8 cellular contexts compared by ENCODE assay signal in the genomic region with DNA sequence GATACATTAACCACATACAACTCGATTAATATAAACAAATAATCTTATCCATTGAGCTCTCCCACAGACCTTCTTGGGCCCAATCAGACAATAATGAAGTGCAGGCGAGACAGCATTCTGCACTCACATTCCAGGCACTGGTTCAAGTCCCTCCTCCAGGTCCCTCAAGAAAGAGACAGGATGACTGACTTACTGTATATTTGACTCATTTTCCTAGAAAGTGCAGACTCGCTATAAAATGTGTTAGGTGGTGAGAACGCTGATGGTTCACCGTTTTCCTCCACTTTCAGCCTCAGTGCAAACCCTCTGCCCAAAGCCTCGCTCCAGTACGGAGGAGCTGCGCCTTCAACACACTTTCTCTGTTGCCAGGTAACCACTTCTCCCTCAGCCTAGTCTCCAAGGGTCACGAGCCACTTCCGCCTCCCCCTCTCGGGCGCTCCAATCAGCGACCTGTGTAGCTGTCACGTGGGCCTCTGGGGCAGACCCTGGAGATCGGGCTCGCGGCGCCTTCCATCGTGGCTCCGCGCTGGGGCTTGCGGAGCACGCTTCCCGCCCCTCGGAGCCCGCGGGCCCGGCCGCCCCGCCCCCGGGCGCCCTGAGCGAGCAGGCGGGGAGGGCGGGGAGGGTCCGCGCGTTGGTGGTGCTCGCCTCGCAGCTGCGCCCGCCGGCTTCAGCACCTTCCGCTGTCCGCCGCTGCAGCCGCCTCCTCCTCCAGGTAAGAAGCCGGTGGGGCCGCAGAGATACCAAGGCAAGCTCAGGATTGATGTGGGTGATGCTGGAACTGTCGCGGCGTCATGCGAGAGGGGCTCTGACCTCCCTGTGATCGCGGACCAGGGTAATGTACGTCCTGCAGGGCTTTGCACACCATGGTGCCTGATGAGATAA. TPM values are rescaled to one million over a fixed set of nuclear protein-coding genes. Genes with fewer than 3 reads are reported as not detected.
DNase-seq lines count a peak whose midpoint lies in the region; ATAC-seq, FAIRE-seq and TF ChIP-seq lines count a peak whose summit lies in the region.

TSS of gene WDR17 (plus strand) at position 477 of the 885 bp plus-strand sequence. CDS start 45,740 bp downstream, outside the sequence.

- DNase-seq in A549 (ENCODE audit: low read depth in 1 of 2, low spot score in 1 of 2) (peak; percentile 90 to 95), NCI-H446 (lab: John Stamatoyannopoulos, UW) (peak; percentile 91 to 98), cerebellar nuclear complex (lab: John Stamatoyannopoulos, UW) (peak; percentile 87 to 96), keratinocyte (ENCODE audit: low read depth, low spot score) (no peak)
- peak; percentile 69 for DNase-seq in activated CD4-positive, CD25-positive, alpha-beta regulatory T cell treated with anti-CD3 and anti-CD28 coated beads, Interleukin-2, amount 50 U/mL, for 72 hours
- DNase-seq in stimulated activated CD4-positive, alpha-beta T cell treated with anti-CD3 and anti-CD28 coated beads, Interleukin-15, amount 100 ng/mL, for 1 hour (ENCODE audit: low read depth in 1 of 2, low spot score in 1 of 2), result peak; percentile 29 to 61

- peaks cover 4% of the 10 kb centered on the region; the same call in 1 of the 3 replicates for H3K4me1 ChIP-seq in A549
- peaks cover 4% of the 10 kb centered on the region for H3K4me1 ChIP-seq in keratinocyte (ENCODE audit: control insufficient read depth, extremely low read depth, insufficient read depth, low read length)

- CTCF ChIA-PET in A549 (lab: Yijun Ruan, JAX), result interaction anchor here (0.6 kb wide), 1 partner anchor 31 kb away, joined by 3 read pairs; no protein-coding TSS in a partner anchor

- H3K9me1 ChIP-seq in keratinocyte (ENCODE audit: control insufficient read depth, extremely low read depth, insufficient read depth, low read length), result no peaks in the 10 kb centered on the region

- FAIRE-seq in A549 (lab: Jason Lieb, UNC), result no peak
- no peak for FAIRE-seq in keratinocyte (lab: Jason Lieb, UNC)

- H3K9ac ChIP-seq in keratinocyte (ENCODE audit: control insufficient read depth, extremely low read depth, insufficient read depth, low read length), result no peak within 1 kb of the TSS

- no peak; the same call in 1 of the 2 replicates for TF ChIP-seq POLR2A in A549 (IDR thresholded peaks at IDR 0.05; ENCODE audit: low read length)

- ATAC-seq in A549 (peak; percentile 100), GM18909 (IDR thresholded peaks at IDR 0.05; ENCODE audit: poor library complexity, unreplicated experiment) (peak; percentile 100), HG03159 (IDR thresholded peaks at IDR 0.05; ENCODE audit: unreplicated experiment) (peak; percentile 100)

- H3K4me3 ChIP-seq in A549, result peak within 1 kb of the TSS; percentile 67
- H3K4me3 ChIP-seq in keratinocyte (ENCODE audit: control insufficient read depth in 2 of 3, extremely low read depth in 1 of 3, insufficient read depth in 2 of 3, low read depth in 1 of 3, low read length in 3 of 3), result peak within 1 kb of the TSS; percentile 34 to 77 (median 72)

- no peak for TF ChIP-seq CTCF in A549 (IDR thresholded peaks at IDR 0.05)
- TF ChIP-seq CTCF in keratinocyte (optimal IDR thresholded peaks at IDR 0.05 in 1 of 3, IDR thresholded peaks at IDR 0.05 in 1 of 3, conservative IDR thresholded peaks at IDR 0.05 in 1 of 3; ENCODE audit: extremely low read depth in 1 of 3, insufficient read depth in 2 of 3, low read length in 3 of 3), result no peak

- H3K27ac ChIP-seq in A549 (peak within 1 kb of the TSS; percentile 63 to 90), keratinocyte (ENCODE audit: control insufficient read depth, insufficient read depth, low read length) (no peak within 1 kb of the TSS)

- no peaks in the 10 kb centered on the region for H4K20me1 ChIP-seq in keratinocyte (ENCODE audit: control insufficient read depth, extremely low read depth, insufficient read depth, low read length)

- dilution Hi-C loops in keratinocyte (cut with MboI; ENCODE audit: extremely low pct_ligation_motif_present, low sequenced_read_pairs), result no loop called here

- H3K36me3 ChIP-seq in keratinocyte (ENCODE audit: control insufficient read depth in 2 of 2, extremely low read depth in 1 of 2, insufficient read depth in 2 of 2, low read length in 2 of 2), result no peaks in the 10 kb centered on the region

- H3K27me3 ChIP-seq in keratinocyte (ENCODE audit: control insufficient read depth, extremely low read depth, insufficient read depth, low read length), result no peaks in the 10 kb centered on the region

- POLR2A ChIA-PET in A549 (lab: Yijun Ruan, JAX), result interaction anchor here (0.5 to 0.6 kb wide), 2 partner anchors 26 to 130 kb away, joined by 3 to 5 read pairs; no protein-coding TSS in a partner anchor

- H3K9me3 ChIP-seq in A549, result no peaks in the 10 kb centered on the region
- H3K9me3 ChIP-seq in keratinocyte (ENCODE audit: control insufficient read depth, low read depth, low read length), result no peaks in the 10 kb centered on the region

- no peaks in the 10 kb centered on the region for H3K79me2 ChIP-seq in keratinocyte (ENCODE audit: control insufficient read depth, insufficient read depth, low read length)

- WGBS in A549 (ENCODE audit: missing lambda C conversion rate), result 0% methylated on average over 5 of the region's 56 CpGs

- H3K4me2 ChIP-seq in A549 (peak within 1 kb of the TSS; percentile 83), keratinocyte (ENCODE audit: control insufficient read depth, extremely low read depth, insufficient read depth, low read depth, low read length) (peak within 1 kb of the TSS; percentile 98)

- no peak for TF ChIP-seq RAD21 in A549 (conservative IDR thresholded peaks at IDR 0.05 in 1 of 2, IDR thresholded peaks at IDR 0.05 in 1 of 2)

- H2AFZ ChIP-seq in keratinocyte (ENCODE audit: control insufficient read depth, low read length), result peak within 1 kb of the TSS; percentile 92

- no peak for TF ChIP-seq EP300 in A549 (IDR thresholded peaks at IDR 0.05)

TF ChIP-seq in A549, 52 proteins besides CTCF, POLR2A, EP300 and RAD21 (continues in another document):
- no peak for TF ChIP-seq ZC3H11A (IDR thresholded peaks at IDR 0.05)
- TF ChIP-seq MAX (IDR thresholded peaks at IDR 0.05), result peak; percentile 74
- TF ChIP-seq, protein P1, sequence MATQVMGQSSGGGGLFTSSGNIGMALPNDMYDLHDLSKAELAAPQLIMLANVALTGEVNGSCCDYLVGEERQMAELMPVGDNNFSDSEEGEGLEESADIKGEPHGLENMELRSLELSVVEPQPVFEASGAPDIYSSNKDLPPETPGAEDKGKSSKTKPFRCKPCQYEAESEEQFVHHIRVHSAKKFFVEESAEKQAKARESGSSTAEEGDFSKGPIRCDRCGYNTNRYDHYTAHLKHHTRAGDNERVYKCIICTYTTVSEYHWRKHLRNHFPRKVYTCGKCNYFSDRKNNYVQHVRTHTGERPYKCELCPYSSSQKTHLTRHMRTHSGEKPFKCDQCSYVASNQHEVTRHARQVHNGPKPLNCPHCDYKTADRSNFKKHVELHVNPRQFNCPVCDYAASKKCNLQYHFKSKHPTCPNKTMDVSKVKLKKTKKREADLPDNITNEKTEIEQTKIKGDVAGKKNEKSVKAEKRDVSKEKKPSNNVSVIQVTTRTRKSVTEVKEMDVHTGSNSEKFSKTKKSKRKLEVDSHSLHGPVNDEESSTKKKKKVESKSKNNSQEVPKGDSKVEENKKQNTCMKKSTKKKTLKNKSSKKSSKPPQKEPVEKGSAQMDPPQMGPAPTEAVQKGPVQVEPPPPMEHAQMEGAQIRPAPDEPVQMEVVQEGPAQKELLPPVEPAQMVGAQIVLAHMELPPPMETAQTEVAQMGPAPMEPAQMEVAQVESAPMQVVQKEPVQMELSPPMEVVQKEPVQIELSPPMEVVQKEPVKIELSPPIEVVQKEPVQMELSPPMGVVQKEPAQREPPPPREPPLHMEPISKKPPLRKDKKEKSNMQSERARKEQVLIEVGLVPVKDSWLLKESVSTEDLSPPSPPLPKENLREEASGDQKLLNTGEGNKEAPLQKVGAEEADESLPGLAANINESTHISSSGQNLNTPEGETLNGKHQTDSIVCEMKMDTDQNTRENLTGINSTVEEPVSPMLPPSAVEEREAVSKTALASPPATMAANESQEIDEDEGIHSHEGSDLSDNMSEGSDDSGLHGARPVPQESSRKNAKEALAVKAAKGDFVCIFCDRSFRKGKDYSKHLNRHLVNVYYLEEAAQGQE (IDR thresholded peaks at IDR 0.05), result peak; percentile 81
- no peak for TF ChIP-seq HDAC2 (IDR thresholded peaks at IDR 0.05)
- TF ChIP-seq KDM5A (IDR thresholded peaks at IDR 0.05), result no peak
- TF ChIP-seq USF2 (IDR thresholded peaks at IDR 0.05), result peak; percentile 94
- no peak for TF ChIP-seq TFCP2L1 (CRISPR knock-in tag; IDR thresholded peaks at IDR 0.05)
- no peak for TF ChIP-seq SREBF2 (IDR thresholded peaks at IDR 0.05)
- peak; percentile 47; the same call in 1 of the 2 replicates for TF ChIP-seq BHLHE40 (IDR thresholded peaks at IDR 0.05; ENCODE audit: low read depth, low read length)
- TF ChIP-seq CBX8 (IDR thresholded peaks at IDR 0.05), result no peak

RNA-seq across cellular contexts. Expression of gene WDR17, which starts in this region (rescaled TPM):
- 7.5 and 9.0 TPM in 2 replicates for polyA plus RNA-seq in A549 (2011; rRNA removed)
- polyA plus RNA-seq in A549 (2012; cell fraction: cytosol; rRNA removed), result 2.0 and 2.9 TPM in 2 replicates
- polyA plus RNA-seq in A549 (2012; cell fraction: nucleus; rRNA removed), result 2.1 and 2.3 TPM in 2 replicates
- 2.1 to 2.4 TPM (median 2.1 TPM) in 3 replicates for polyA plus RNA-seq in A549 (2017; fragmentation: RNase III; extraction: RNeasy Plus Mini Kit Qiagen cat#74134 plus additional on column Dnase treatment)
- polyA minus RNA-seq in A549 (2011; rRNA and poly(A)+ RNA removed), result 3.8 and 4.8 TPM in 2 replicates
- 0.39 to 1.3 TPM (median 1.1 TPM) in 3 replicates for polyA plus RNA-seq in keratinocyte
- not detected for polyA plus RNA-seq in keratinocyte (2011; ENCODE audit: low read depth)
- 0.34 and 0.68 TPM in 2 replicates for polyA plus RNA-seq in keratinocyte (2011; cell fraction: cytosol; rRNA removed)
- 1.5 and 2.3 TPM in 2 replicates for polyA plus RNA-seq in keratinocyte (2011; cell fraction: nucleus; rRNA removed)
- polyA plus RNA-seq in keratinocyte (2012; ENCODE audit: low replicate concordance), result 0.03 and 0.33 TPM in 2 replicates
- polyA minus RNA-seq in keratinocyte, result 0.10 to 1.9 TPM (median 0.40 TPM) in 3 replicates
- 0.77 TPM for polyA minus RNA-seq in keratinocyte (2011; cell fraction: cytosol; rRNA and poly(A)+ RNA removed)
- polyA minus RNA-seq in keratinocyte (2011; cell fraction: nucleus; rRNA and poly(A)+ RNA removed), result 1.3 TPM in 2 replicates
